In genomic region chr2:29115797-29116781, GRCh38 we compare ENCODE assay signal across 8 cellular contexts. TPM values are rescaled to one million over a fixed set of nuclear protein-coding genes. Genes with fewer than 3 reads are reported as not detected.
DNase-seq lines count a peak whose midpoint lies in the region; ATAC-seq and TF ChIP-seq lines count a peak whose summit lies in the region.

No MANE protein-coding gene starts in this region.

- no peaks in the 10 kb centered on the region for H3K9me3 ChIP-seq in gastroesophageal sphincter
- H3K9me3 ChIP-seq in thoracic aorta: no peaks in the 10 kb centered on the region

- H3K27me3 Mint-ChIP-seq in activated naive CD4-positive, alpha-beta T cell treated with anti-CD3 and anti-CD28 coated beads for 36 hours (ENCODE audit: low read depth): peaks cover 3% of the 10 kb centered on the region

- H3K27ac Mint-ChIP-seq in activated naive CD4-positive, alpha-beta T cell treated with anti-CD3 and anti-CD28 coated beads for 36 hours: peak overlapping the region; percentile 87

- H3K4me1 ChIP-seq in gastroesophageal sphincter: peaks cover 0 to 56% (median 11%) of the 10 kb centered on the region in 3 donors
- H3K4me1 ChIP-seq in thoracic aorta (ENCODE audit: control insufficient read depth in 1 of 2, low read depth in 2 of 2): peaks cover 17 to 39% of the 10 kb centered on the region in 2 donors

- DNase-seq in NCI-H510A treated with DMSO at 0.1 percent for 48 hours (lab: John Stamatoyannopoulos, UW): peak; percentile 14
- no peak for DNase-seq in NCI-H510A (lab: John Stamatoyannopoulos, UW)
- DNase-seq in RWPE1 (ENCODE audit: low spot score): peak; percentile 44
- peak; percentile 90 for DNase-seq in activated naive CD4-positive, alpha-beta T cell treated with anti-CD3 and anti-CD28 coated beads for 36 hours
- DNase-seq in nucleus accumbens (lab: John Stamatoyannopoulos, UW): peak in 44 of 56 donors; percentile 6 to 82 (median 58)
- DNase-seq in thoracic aorta (ENCODE audit: low spot score): peak; percentile 50

- H3K36me3 Mint-ChIP-seq in activated naive CD4-positive, alpha-beta T cell treated with anti-CD3 and anti-CD28 coated beads for 36 hours (ENCODE audit: low read depth): peaks cover 7% of the 10 kb centered on the region

- TF ChIP-seq POLR2A in gastroesophageal sphincter (IDR thresholded peaks at IDR 0.05): no peak

- peak overlapping the region; percentile 90 for H3K4me3 Mint-ChIP-seq in activated naive CD4-positive, alpha-beta T cell treated with anti-CD3 and anti-CD28 coated beads for 36 hours

- H3K36me3 ChIP-seq in gastroesophageal sphincter: no peaks in the 10 kb centered on the region
- H3K36me3 ChIP-seq in thoracic aorta: no peaks in the 10 kb centered on the region

- CTCF ChIA-PET in RWPE1 (lab: Yijun Ruan, JAX): interaction anchor here (0.5 kb wide), 1 partner anchor 34 kb away, joined by 3 read pairs; no protein-coding TSS in a partner anchor
- CTCF ChIA-PET in activated naive CD4-positive, alpha-beta T cell treated with anti-CD3 and anti-CD28 coated beads for 36 hours (lab: Charles Lee): interaction anchor here (1.0 to 2.9 kb wide), 2 partner anchors 14 to 101 kb away, joined by 3 to 8 read pairs; no protein-coding TSS in a partner anchor

- no peak for TF ChIP-seq CTCF in RWPE1 (conservative IDR thresholded peaks at IDR 0.05; ENCODE audit: low read depth)
- no peak for TF ChIP-seq CTCF in gastroesophageal sphincter (IDR thresholded peaks at IDR 0.05)
- TF ChIP-seq CTCF in thoracic aorta (IDR thresholded peaks at IDR 0.05): no peak

- peaks cover 52% of the 10 kb centered on the region for H3K4me1 Mint-ChIP-seq in activated naive CD4-positive, alpha-beta T cell treated with anti-CD3 and anti-CD28 coated beads for 36 hours (ENCODE audit: low read depth)

- no peak for TF ChIP-seq EP300 in gastroesophageal sphincter (IDR thresholded peaks at IDR 0.05)

- H3K27ac ChIP-seq in RWPE1 (peak overlapping the region; percentile 96), gastroesophageal sphincter (peak overlapping the region; percentile 66 to 96 (median 93)), thoracic aorta (peak overlapping the region; percentile 56 to 68)

- POLR2A ChIA-PET in RWPE1 (lab: Yijun Ruan, JAX; ENCODE audit: low non-redundant PET): no interaction called here

- ATAC-seq in HG03039 (IDR thresholded peaks at IDR 0.05; ENCODE audit: unreplicated experiment) (peak; percentile 15), gastroesophageal sphincter (peak; percentile 55), thoracic aorta (ENCODE audit: insufficient number of reproducible peaks, low FRiP score, low read depth) (peak; percentile 14)

- H3K27me3 ChIP-seq in gastroesophageal sphincter: no peaks in the 10 kb centered on the region
- H3K27me3 ChIP-seq in thoracic aorta (replicated peaks; ENCODE audit: insufficient read depth): no peaks in the 10 kb centered on the region

- H3K4me3 ChIP-seq in gastroesophageal sphincter (peak overlapping the region; percentile 79 to 90), thoracic aorta (peak overlapping the region; percentile 83)

- WGBS in gastroesophageal sphincter (ENCODE audit: low coverage in 1 of 2), 2 donors: 8 to 17% methylated on average over 6 to 13 of the region's 53 CpGs

- H3K9me3 Mint-ChIP-seq in activated naive CD4-positive, alpha-beta T cell treated with anti-CD3 and anti-CD28 coated beads for 36 hours: no peaks in the 10 kb centered on the region

- intact Hi-C loops in activated naive CD4-positive, alpha-beta T cell treated with anti-CD3 and anti-CD28 coated beads for 36 hours (cut with micrococcal nuclease): loop anchor here (1.0 to 10.0 kb wide), 10 partner anchors 14 to 1119 kb away; partner anchors contain the start of genes FOSL2, LBH, TRMT61B and YPEL5

RNA-seq across cellular contexts. Expression of gene CLIP4, which starts 0.9 kb away (rescaled TPM):
- total RNA-seq in activated naive CD4-positive, alpha-beta T cell treated with anti-CD3 and anti-CD28 coated beads for 36 hours: 10 to 100 TPM; 25.1 to 26.6 TPM
- total RNA-seq in gastroesophageal sphincter (10 to 100 TPM; 64.7 to 96.0 (median 77.3) TPM), thoracic aorta (10 to 100 TPM; 31.3 to 54.0 TPM)

RNA-seq across cellular contexts. Expression of gene PCARE, which starts 41.8 kb away (rescaled TPM):
- not detected for total RNA-seq in activated naive CD4-positive, alpha-beta T cell treated with anti-CD3 and anti-CD28 coated beads for 36 hours
- total RNA-seq in gastroesophageal sphincter (under 1 TPM in 1 of 4 donors, not detected in 3; under 0.01 TPM), thoracic aorta (not detected)
